ENCODE assay signal across 9 cellular contexts in genomic region chr17:39225308-39225973, GRCh38. TPM values are rescaled to one million over a fixed set of nuclear protein-coding genes. Genes with fewer than 3 reads are reported as not detected.
A peak's percentile ranks its signal among the peaks of the same experiment; 100 is the strongest.
DNase-seq lines count a peak whose midpoint lies in the region; ATAC-seq lines count a peak whose summit lies in the region.
"Had no signal": no experiment of that assay in that cellular context is flagged by ENCODE, and none has a peak within 500 bp of the region (broad histone marks: within the 10 kb centered on the region; RNA-seq: fewer than 3 reads in every experiment).

Gene STAC2, minus strand, starts transcription at chr17:39225945. Its CDS starts 443 bp downstream, at chr17:39225502.

- no peaks in the 10 kb centered on the region for H3K9me3 Mint-ChIP-seq in activated naive CD8-positive, alpha-beta T cell treated with anti-CD3 and anti-CD28 coated beads, Interleukin-2, amount 10 ng/mL, durations not matched to agents 7 days and 5 days
- H3K9me3 Mint-ChIP-seq in stimulated activated effector memory CD8-positive, alpha-beta T cell treated with anti-CD3 and anti-CD28 coated beads, Interleukin-12 subunit alpha, Interleukin-12 subunit beta, amount 100 ng/mL, for 72 hours, result no peaks in the 10 kb centered on the region

- H3K27ac Mint-ChIP-seq in activated naive CD8-positive, alpha-beta T cell treated with anti-CD3 and anti-CD28 coated beads, Interleukin-2, amount 10 ng/mL, durations not matched to agents 7 days and 5 days, result peak within 1 kb of the TSS; percentile 12
- H3K27ac Mint-ChIP-seq in stimulated activated effector memory CD8-positive, alpha-beta T cell treated with anti-CD3 and anti-CD28 coated beads, Interleukin-12 subunit alpha, Interleukin-12 subunit beta, amount 100 ng/mL, for 72 hours, result no peak within 1 kb of the TSS

- H3K4me3 Mint-ChIP-seq in activated naive CD8-positive, alpha-beta T cell treated with anti-CD3 and anti-CD28 coated beads, Interleukin-2, amount 10 ng/mL, durations not matched to agents 7 days and 5 days, result peak within 1 kb of the TSS; percentile 83
- peak within 1 kb of the TSS; percentile 70 for H3K4me3 Mint-ChIP-seq in stimulated activated effector memory CD8-positive, alpha-beta T cell treated with anti-CD3 and anti-CD28 coated beads, Interleukin-12 subunit alpha, Interleukin-12 subunit beta, amount 100 ng/mL, for 72 hours

- peak within 1 kb of the TSS; percentile 41 for H3K4me3 ChIP-seq in iPS-11a (ENCODE audit: low read depth, low read length)

- DNase-seq in NCI-H1105 treated with DMSO at 0.1 percent for 48 hours (lab: John Stamatoyannopoulos, UW) (peak; percentile 11), NCI-H1105 (lab: John Stamatoyannopoulos, UW) (no peak), NCI-H526 treated with DMSO at 0.1 percent for 48 hours (lab: John Stamatoyannopoulos, UW) (no peak), DMS 273 (lab: John Stamatoyannopoulos, UW; ENCODE audit: unreplicated experiment) (no peak)
- DNase-seq in activated naive CD8-positive, alpha-beta T cell treated with anti-CD3 and anti-CD28 coated beads, Interleukin-2, amount 10 ng/mL, durations not matched to agents 7 days and 5 days, result no peak
- no peak for DNase-seq in stimulated activated effector memory CD8-positive, alpha-beta T cell treated with anti-CD3 and anti-CD28 coated beads, Interleukin-12 subunit alpha, Interleukin-12 subunit beta, amount 100 ng/mL, for 72 hours (ENCODE audit: low spot score in 2 of 2)
- DNase-seq: NCI-H1436 treated with DMSO at 0.1 percent for 48 hours had no signal

- peaks cover 43% of the 10 kb centered on the region for H3K27me3 Mint-ChIP-seq in activated naive CD8-positive, alpha-beta T cell treated with anti-CD3 and anti-CD28 coated beads, Interleukin-2, amount 10 ng/mL, durations not matched to agents 7 days and 5 days

- H3K4me1 Mint-ChIP-seq in activated naive CD8-positive, alpha-beta T cell treated with anti-CD3 and anti-CD28 coated beads, Interleukin-2, amount 10 ng/mL, durations not matched to agents 7 days and 5 days, result peaks cover 4% of the 10 kb centered on the region
- H3K4me1 Mint-ChIP-seq in stimulated activated effector memory CD8-positive, alpha-beta T cell treated with anti-CD3 and anti-CD28 coated beads, Interleukin-12 subunit alpha, Interleukin-12 subunit beta, amount 100 ng/mL, for 72 hours, result peaks cover 20% of the 10 kb centered on the region

- POLR2A ChIA-PET in activated naive CD8-positive, alpha-beta T cell treated with anti-CD3 and anti-CD28 coated beads, Interleukin-2, amount 10 ng/mL, durations not matched to agents 7 days and 5 days (lab: Charles Lee), result interaction anchor here (0.9 kb wide), 1 partner anchor 19 kb away, joined by 3 read pairs; no protein-coding TSS in a partner anchor

- peaks cover 2% of the 10 kb centered on the region for H3K36me3 Mint-ChIP-seq in activated naive CD8-positive, alpha-beta T cell treated with anti-CD3 and anti-CD28 coated beads, Interleukin-2, amount 10 ng/mL, durations not matched to agents 7 days and 5 days
- H3K36me3 Mint-ChIP-seq in stimulated activated effector memory CD8-positive, alpha-beta T cell treated with anti-CD3 and anti-CD28 coated beads, Interleukin-12 subunit alpha, Interleukin-12 subunit beta, amount 100 ng/mL, for 72 hours, result no peaks in the 10 kb centered on the region

- peak; percentile 17 for ATAC-seq in activated naive CD8-positive, alpha-beta T cell treated with anti-CD3 and anti-CD28 coated beads, Interleukin-2, amount 10 ng/mL, durations not matched to agents 7 days and 5 days (ENCODE audit: low read depth)
- ATAC-seq in stimulated activated effector memory CD8-positive, alpha-beta T cell treated with anti-CD3 and anti-CD28 coated beads, Interleukin-12 subunit alpha, Interleukin-12 subunit beta, amount 100 ng/mL, for 72 hours, result peak; percentile 53
- ATAC-seq in GM19035 (IDR thresholded peaks at IDR 0.05; ENCODE audit: unreplicated experiment), result no peak

RNA-seq across cellular contexts. Expression of gene STAC2, which starts in this region (rescaled TPM):
- not detected for total RNA-seq in activated naive CD8-positive, alpha-beta T cell treated with anti-CD3 and anti-CD28 coated beads, Interleukin-2, amount 10 ng/mL, durations not matched to agents 7 days and 5 days

Comparison
In these comparisons a context has a peak if more than half of its experiments do, and no peak if none do; other contexts are left out.
1. Peak in ATAC-seq in activated naive CD8-positive, alpha-beta T cell treated with anti-CD3 and anti-CD28 coated beads, Interleukin-2, amount 10 ng/mL, durations not matched to agents 7 days and 5 days; RNA of the gene not detected or under 1 TPM.